Comparison of ENCODE assay signal across 24 cellular contexts in the genomic region with DNA sequence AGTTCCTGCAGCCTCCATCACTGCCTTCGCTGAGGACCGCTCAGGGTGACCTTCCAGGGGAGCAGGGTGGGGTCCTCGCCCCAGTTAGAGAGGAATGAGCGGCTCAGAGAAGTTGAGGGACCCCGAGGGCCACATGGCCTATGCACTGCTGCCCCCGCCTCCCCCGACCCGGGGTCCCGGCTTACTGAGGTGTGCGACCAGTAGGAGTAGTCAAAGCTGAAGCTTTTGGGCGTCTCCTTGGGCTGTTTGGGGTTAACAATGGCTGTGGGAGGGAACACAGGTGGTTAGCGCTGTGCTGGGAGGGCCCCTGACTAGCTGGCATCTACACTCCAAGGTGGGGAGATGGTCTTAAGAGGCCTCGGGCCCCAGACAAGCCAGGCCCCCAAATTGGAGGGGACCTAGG. TPM values are rescaled to one million over a fixed set of nuclear protein-coding genes. Genes with fewer than 3 reads are reported as not detected.
"Had no signal": no experiment of that assay in that cellular context is flagged by ENCODE, and none has a peak within 500 bp of the region (broad histone marks: within the 10 kb centered on the region; RNA-seq: fewer than 3 reads in every experiment).

No MANE protein-coding gene starts in this region.

- H3K4me1 ChIP-seq: body of pancreas had no signal

- H3K27ac Mint-ChIP-seq: activated CD8-positive, alpha-beta memory T cell treated with anti-CD3 and anti-CD28 coated beads, Interleukin-2, amount 10 ng/mL, durations not matched to agents 7 days and 5 days; activated naive CD4-positive, alpha-beta T cell treated with anti-CD3 and anti-CD28 coated beads for 36 hours; effector memory CD8-positive, alpha-beta T cell; naive thymus-derived CD4-positive, alpha-beta T cell; T-helper 17 cell; type B pancreatic cell had no signal

- H3K4me2 ChIP-seq: smooth muscle cell had no signal

- FAIRE-seq: endothelial cell of umbilical vein, frontal cortex had no signal

- H3K36me3 ChIP-seq: thoracic aorta had no signal

- H3K9me3 Mint-ChIP-seq: activated naive CD4-positive, alpha-beta T cell treated with anti-CD3 and anti-CD28 coated beads for 36 hours; effector memory CD8-positive, alpha-beta T cell; type B pancreatic cell had no signal

- H3K4me1 Mint-ChIP-seq: activated CD8-positive, alpha-beta memory T cell treated with anti-CD3 and anti-CD28 coated beads, Interleukin-2, amount 10 ng/mL, durations not matched to agents 7 days and 5 days had no signal

- H3K4me3 Mint-ChIP-seq: activated CD8-positive, alpha-beta memory T cell treated with anti-CD3 and anti-CD28 coated beads, Interleukin-2, amount 10 ng/mL, durations not matched to agents 7 days and 5 days; activated naive CD4-positive, alpha-beta T cell treated with anti-CD3 and anti-CD28 coated beads for 36 hours; effector memory CD8-positive, alpha-beta T cell; naive thymus-derived CD4-positive, alpha-beta T cell; T-helper 17 cell; type B pancreatic cell had no signal

- DNase-seq: activated CD4-positive, alpha-beta T cell treated with anti-CD3 and anti-CD28 coated beads for 4 hours; activated CD4-positive, CD25-positive, alpha-beta regulatory T cell; activated CD8-positive, alpha-beta memory T cell treated with anti-CD3 and anti-CD28 coated beads, Interleukin-2, amount 10 ng/mL, durations not matched to agents 7 days and 5 days; amygdala; body of pancreas; effector memory CD8-positive, alpha-beta T cell; hypothalamus; SHP77 treated with DMSO at 0.1 percent for 48 hours; stimulated activated CD4-positive, alpha-beta T cell treated with anti-CD3 and anti-CD28 coated beads, Interleukin-4, amount 100 ng/mL, for 1 hour; stimulated activated naive CD4-positive, alpha-beta T cell; SW 1271 had no signal

- ATAC-seq: activated CD8-positive, alpha-beta memory T cell treated with anti-CD3 and anti-CD28 coated beads, Interleukin-2, amount 10 ng/mL, durations not matched to agents 7 days and 5 days; body of pancreas; effector memory CD8-positive, alpha-beta T cell; esophagus mucosa; naive thymus-derived CD4-positive, alpha-beta T cell; sciatic nerve; T-helper 17 cell had no signal

- H3K27ac ChIP-seq: body of pancreas, SK-N-MC, thoracic aorta had no signal

- H3K27me3 Mint-ChIP-seq: activated CD8-positive, alpha-beta memory T cell treated with anti-CD3 and anti-CD28 coated beads, Interleukin-2, amount 10 ng/mL, durations not matched to agents 7 days and 5 days; type B pancreatic cell had no signal

- H3K9me3 ChIP-seq: body of pancreas, thoracic aorta had no signal

- H3K36me3 Mint-ChIP-seq: activated CD8-positive, alpha-beta memory T cell treated with anti-CD3 and anti-CD28 coated beads, Interleukin-2, amount 10 ng/mL, durations not matched to agents 7 days and 5 days; naive thymus-derived CD4-positive, alpha-beta T cell; type B pancreatic cell had no signal

- H3K27me3 ChIP-seq: body of pancreas had no signal

- H3K4me3 ChIP-seq: body of pancreas, lung, SK-N-MC, smooth muscle cell, thoracic aorta had no signal

RNA-seq across cellular contexts. Expression of gene KIF1A, which starts 31.0 kb away (rescaled TPM):
- total RNA-seq: mesenteric fat pad had no signal
- polyA plus RNA-seq: naive thymus-derived CD4-positive, alpha-beta T cell had no signal
